In the genomic region with DNA sequence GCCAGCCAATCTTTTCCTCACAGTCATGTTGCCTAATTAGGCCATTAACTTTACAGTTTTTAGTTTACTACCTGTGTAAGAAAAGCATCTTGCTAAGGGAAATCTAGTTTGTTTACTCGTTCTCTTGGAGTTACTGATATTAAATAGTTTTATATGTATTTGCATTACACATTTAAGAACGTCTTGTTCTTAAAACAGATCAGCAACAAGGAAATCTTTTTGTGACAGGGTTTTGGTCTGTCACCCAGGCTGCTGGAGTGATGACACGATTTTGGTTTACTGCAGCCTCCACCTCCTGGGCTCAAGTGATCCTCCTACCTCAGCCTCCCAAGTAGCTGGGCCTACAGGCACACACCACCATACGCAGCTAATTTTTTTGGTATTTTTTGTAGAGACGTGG, we compare ENCODE assay signal across 31 cellular contexts. TPM values are rescaled to one million over a fixed set of nuclear protein-coding genes. Genes with fewer than 3 reads are reported as not detected.
"Had no signal": no experiment of that assay in that cellular context is flagged by ENCODE, and none has a peak within 500 bp of the region (broad histone marks: within the 10 kb centered on the region; RNA-seq: fewer than 3 reads in every experiment).

No MANE protein-coding gene starts in this region.

- H3K27ac Mint-ChIP-seq: nephron; stimulated activated effector memory CD8-positive, alpha-beta T cell treated with anti-CD3 and anti-CD28 coated beads, Interleukin-12 subunit alpha, Interleukin-12 subunit beta, amount 100 ng/mL, for 72 hours; stimulated activated naive CD8-positive, alpha-beta T cell treated with anti-CD3 and anti-CD28 coated beads, Interleukin-15, Interleukin-2, amounts not matched to agents 100 ng/mL and 50 ng/mL, for 24 hours; type B pancreatic cell had no signal

- H3K4me3 ChIP-seq: left lung, lower lobe of right lung, ovary, sigmoid colon, spleen, suprapubic skin, thoracic aorta, tibial nerve, vagina had no signal

- H3K36me3 ChIP-seq: left lung, lower lobe of right lung, ovary, sigmoid colon, thoracic aorta had no signal

- H3K27ac ChIP-seq: left lung, lower lobe of right lung, ovary, sigmoid colon, suprapubic skin, tibial nerve, vagina had no signal

- H3K9me3 Mint-ChIP-seq: immature natural killer cell; naive thymus-derived CD8-positive, alpha-beta T cell; nephron; neural crest cell; stimulated activated effector memory CD8-positive, alpha-beta T cell treated with anti-CD3 and anti-CD28 coated beads, Interleukin-12 subunit alpha, Interleukin-12 subunit beta, amount 100 ng/mL, for 72 hours; stimulated activated naive CD8-positive, alpha-beta T cell treated with anti-CD3 and anti-CD28 coated beads, Interleukin-15, Interleukin-2, amounts not matched to agents 100 ng/mL and 50 ng/mL, for 24 hours had no signal

- ATAC-seq: left colon; left lung; lower lobe of right lung; naive thymus-derived CD8-positive, alpha-beta T cell; right cardiac atrium; stimulated activated effector memory CD8-positive, alpha-beta T cell treated with anti-CD3 and anti-CD28 coated beads, Interleukin-12 subunit alpha, Interleukin-12 subunit beta, amount 100 ng/mL, for 72 hours had no signal

- H3K4me3 Mint-ChIP-seq: immature natural killer cell; naive thymus-derived CD8-positive, alpha-beta T cell; nephron; neural crest cell; stimulated activated effector memory CD8-positive, alpha-beta T cell treated with anti-CD3 and anti-CD28 coated beads, Interleukin-12 subunit alpha, Interleukin-12 subunit beta, amount 100 ng/mL, for 72 hours; stimulated activated naive CD8-positive, alpha-beta T cell treated with anti-CD3 and anti-CD28 coated beads, Interleukin-15, Interleukin-2, amounts not matched to agents 100 ng/mL and 50 ng/mL, for 24 hours; type B pancreatic cell had no signal

- H3K27me3 Mint-ChIP-seq: naive thymus-derived CD8-positive, alpha-beta T cell; progenitor cell of endocrine pancreas; stimulated activated naive CD8-positive, alpha-beta T cell treated with anti-CD3 and anti-CD28 coated beads, Interleukin-15, Interleukin-2, amounts not matched to agents 100 ng/mL and 50 ng/mL, for 24 hours; type B pancreatic cell had no signal

- H3K9me3 ChIP-seq: left lung, lower lobe of right lung, ovary, sigmoid colon, spleen, suprapubic skin, thoracic aorta, tibial nerve, vagina had no signal

- H3K4me1 Mint-ChIP-seq: immature natural killer cell; naive thymus-derived CD8-positive, alpha-beta T cell; nephron; neural crest cell; stimulated activated effector memory CD8-positive, alpha-beta T cell treated with anti-CD3 and anti-CD28 coated beads, Interleukin-12 subunit alpha, Interleukin-12 subunit beta, amount 100 ng/mL, for 72 hours had no signal

- DNase-seq: hypothalamus; immature natural killer cell; kidney; left colon; left lung; lower lobe of right lung; mammary epithelial cell; mesenchymal stem cell; naive thymus-derived CD8-positive, alpha-beta T cell; ovary; retina; right cardiac atrium; sigmoid colon; small intestine; spleen; stimulated activated CD4-positive, alpha-beta T cell treated with anti-CD3 and anti-CD28 coated beads, Interleukin-4, amount 100 ng/mL, for 24 hours; stimulated activated naive CD4-positive, alpha-beta T cell had no signal

- H3K4me1 ChIP-seq: lower lobe of right lung, sigmoid colon, suprapubic skin, tibial nerve, vagina had no signal

- H3K27me3 ChIP-seq: left lung, ovary, sigmoid colon, spleen, suprapubic skin, tibial nerve, vagina had no signal

RNA-seq across cellular contexts. Expression of a gene that starts 55.1 kb away (rescaled TPM):
- total RNA-seq: left colon; mammary epithelial cell; mucosa of gallbladder; naive thymus-derived CD8-positive, alpha-beta T cell; omental fat pad; right cardiac atrium; sigmoid colon; subcutaneous adipose tissue; suprapubic skin; thoracic aorta; tibial nerve; urinary bladder; vagina had no signal
